Comparison of ENCODE assay signal across 12 cellular contexts in genomic region chr16:85963746-85964370, GRCh38.
DNase-seq lines count a peak whose midpoint lies in the region; ATAC-seq and TF ChIP-seq lines count a peak whose summit lies in the region.
"Had no signal": no experiment of that assay in that cellular context is flagged by ENCODE, and none has a peak within 500 bp of the region (broad histone marks: within the 10 kb centered on the region; RNA-seq: fewer than 3 reads in every experiment).

No MANE protein-coding gene starts in this region.

- H3K9me3 Mint-ChIP-seq in activated naive CD4-positive, alpha-beta T cell treated with anti-CD3 and anti-CD28 coated beads, Interleukin-2, amount 50 U/mL, for 24 hours: no peaks in the 10 kb centered on the region

- DNase-seq in activated naive CD4-positive, alpha-beta T cell (lab: John Stamatoyannopoulos, UW): no peak
- DNase-seq in esophagus muscularis mucosa (ENCODE audit: extremely low spot score) (no peak), lower lobe of right lung (peak; percentile 75), upper lobe of left lung (peak in 1 of 2 donors; percentile 82), NCI-H1436 (lab: John Stamatoyannopoulos, UW) (no peak), NCI-H2107 (lab: John Stamatoyannopoulos, UW) (no peak), BE2C (no peak)

- H3K4me1 ChIP-seq in esophagus muscularis mucosa: peaks cover 15 to 20% (median 19%) of the 10 kb centered on the region in 4 donors
- H3K4me1 ChIP-seq in lower lobe of right lung: peaks cover 12% of the 10 kb centered on the region
- H3K4me1 ChIP-seq in upper lobe of left lung: peaks cover 0 to 7% (median 3%) of the 10 kb centered on the region in 4 donors
- H3K4me1 ChIP-seq in BE2C: no peaks in the 10 kb centered on the region
- H3K4me1 ChIP-seq: A549 had no signal

- H3K9me3 ChIP-seq in esophagus muscularis mucosa (no peaks in the 10 kb centered on the region), lower lobe of right lung (no peaks in the 10 kb centered on the region), upper lobe of left lung (no peaks in the 10 kb centered on the region), BE2C (no peaks in the 10 kb centered on the region)
- H3K9me3 ChIP-seq: SJCRH30 had no signal

- H3K4me3 ChIP-seq in esophagus muscularis mucosa (no peak overlapping the region), lower lobe of right lung (no peak overlapping the region), upper lobe of left lung (no peak overlapping the region), BE2C (ENCODE audit: low read depth, low read length) (no peak overlapping the region)
- H3K4me3 ChIP-seq: A549, coronary artery, SJCRH30 had no signal

- peaks cover 7% of the 10 kb centered on the region for H3K4me1 Mint-ChIP-seq in activated naive CD4-positive, alpha-beta T cell treated with anti-CD3 and anti-CD28 coated beads, Interleukin-2, amount 50 U/mL, for 24 hours

- H3K27me3 Mint-ChIP-seq in activated naive CD4-positive, alpha-beta T cell treated with anti-CD3 and anti-CD28 coated beads, Interleukin-2, amount 50 U/mL, for 24 hours: no peaks in the 10 kb centered on the region
- H3K27me3 Mint-ChIP-seq: activated naive CD8-positive, alpha-beta T cell had no signal

- TF ChIP-seq POLR2A in esophagus muscularis mucosa (IDR thresholded peaks at IDR 0.05; ENCODE audit: low read depth) (no peak), upper lobe of left lung (IDR thresholded peaks at IDR 0.05) (no peak)

- H3K36me3 Mint-ChIP-seq in activated naive CD4-positive, alpha-beta T cell treated with anti-CD3 and anti-CD28 coated beads, Interleukin-2, amount 50 U/mL, for 24 hours: no peaks in the 10 kb centered on the region
- H3K36me3 Mint-ChIP-seq: activated naive CD8-positive, alpha-beta T cell had no signal

- intact Hi-C loops in esophagus muscularis mucosa (cut with DNase I): no loop called here
- intact Hi-C loops in lower lobe of right lung (cut with DNase I): no loop called here

- TF ChIP-seq CTCF in esophagus muscularis mucosa (IDR thresholded peaks at IDR 0.05): no peak
- no peak for TF ChIP-seq CTCF in lower lobe of right lung (IDR thresholded peaks at IDR 0.05)
- TF ChIP-seq CTCF in upper lobe of left lung (IDR thresholded peaks at IDR 0.05): no peak
- TF ChIP-seq CTCF in BE2C (IDR thresholded peaks at IDR 0.05; ENCODE audit: low read depth, low read length): no peak

- H3K27ac Mint-ChIP-seq in activated naive CD4-positive, alpha-beta T cell treated with anti-CD3 and anti-CD28 coated beads, Interleukin-2, amount 50 U/mL, for 24 hours: peak overlapping the region; percentile 14
- H3K27ac Mint-ChIP-seq: activated naive CD8-positive, alpha-beta T cell had no signal

- H3K36me3 ChIP-seq in esophagus muscularis mucosa (no peaks in the 10 kb centered on the region), lower lobe of right lung (no peaks in the 10 kb centered on the region), upper lobe of left lung (no peaks in the 10 kb centered on the region), BE2C (no peaks in the 10 kb centered on the region)
- H3K36me3 ChIP-seq: SJCRH30 had no signal

- H3K4me3 Mint-ChIP-seq in activated naive CD4-positive, alpha-beta T cell treated with anti-CD3 and anti-CD28 coated beads, Interleukin-2, amount 50 U/mL, for 24 hours: no peak overlapping the region
- H3K4me3 Mint-ChIP-seq: activated naive CD8-positive, alpha-beta T cell had no signal

- 38% methylated on average over 12 of the region's 12 CpGs for WGBS in esophagus muscularis mucosa
- WGBS in upper lobe of left lung, 2 donors: 40 to 47% methylated on average over 7 to 12 of the region's 12 CpGs

- H3K27me3 ChIP-seq in esophagus muscularis mucosa (no peaks in the 10 kb centered on the region), lower lobe of right lung (ENCODE audit: low read depth) (no peaks in the 10 kb centered on the region), upper lobe of left lung (no peaks in the 10 kb centered on the region), BE2C (peaks cover 20% of the 10 kb centered on the region)
- H3K27me3 ChIP-seq: SJCRH30 had no signal

- ATAC-seq in lower lobe of right lung (peak; percentile 79 to 94), upper lobe of left lung (ENCODE audit: low FRiP score in 2 of 2) (peak; percentile 44 to 59)
- ATAC-seq: A549 had no signal

- TF ChIP-seq EP300 in esophagus muscularis mucosa (IDR thresholded peaks at IDR 0.05) (no peak), upper lobe of left lung (IDR thresholded peaks at IDR 0.05) (no peak)

- H3K27ac ChIP-seq in esophagus muscularis mucosa (replicated peaks in 1 of 4): peak overlapping the region; percentile 9 to 62 (median 53)
- no peak overlapping the region for H3K27ac ChIP-seq in lower lobe of right lung
- no peak overlapping the region for H3K27ac ChIP-seq in upper lobe of left lung
- H3K27ac ChIP-seq: A549, coronary artery, SJCRH30 had no signal

Comparison
In these comparisons a context has a peak if more than half of its experiments do, and no peak if none do; other contexts are left out.
1. H3K27ac ChIP-seq: peak in esophagus muscularis mucosa (4 of 4); none in lower lobe of right lung (single experiment) and upper lobe of left lung (0 of 4).